Comparison of ENCODE assay signal across 9 cellular contexts in the genomic region with DNA sequence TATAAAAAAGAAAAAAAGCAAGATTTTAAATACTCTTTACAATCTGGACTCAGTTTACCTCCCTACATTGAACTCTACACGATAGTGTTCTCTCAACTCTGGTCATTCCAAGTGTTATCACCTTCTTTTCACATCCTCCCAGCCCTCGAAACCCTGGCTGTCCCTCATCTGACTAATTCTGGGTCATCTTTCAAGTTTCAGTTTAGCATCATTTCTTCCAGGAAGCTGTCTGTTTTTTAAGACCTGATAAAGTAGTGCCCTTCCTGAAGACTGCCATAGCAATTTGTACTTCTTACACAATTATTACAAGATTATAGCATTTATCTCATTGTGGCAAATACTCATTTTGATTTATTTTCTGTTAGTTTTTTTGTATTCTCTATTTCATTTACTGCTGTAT. TPM values are rescaled to one million over a fixed set of nuclear protein-coding genes. Genes with fewer than 3 reads are reported as not detected.
DNase-seq lines count a peak whose midpoint lies in the region; ATAC-seq and TF ChIP-seq lines count a peak whose summit lies in the region.
"Had no signal": no experiment of that assay in that cellular context is flagged by ENCODE, and none has a peak within 500 bp of the region (broad histone marks: within the 10 kb centered on the region; RNA-seq: fewer than 3 reads in every experiment).

No MANE protein-coding gene starts in this region.

- no peak overlapping the region for H4K8ac ChIP-seq in trophoblast cell (ENCODE audit: low read depth, low read length)

- H3K4me1 ChIP-seq in HUES48 (ENCODE audit: control insufficient read depth, insufficient read depth, low read length) (no peaks in the 10 kb centered on the region), body of pancreas (peaks cover 49% of the 10 kb centered on the region), muscle layer of duodenum (ENCODE audit: control insufficient read depth in 1 of 2, insufficient read depth in 2 of 2, low read length in 2 of 2) (no peaks in the 10 kb centered on the region), trophoblast cell (ENCODE audit: control insufficient read depth in 1 of 2, insufficient read depth in 2 of 2, low read length in 2 of 2) (peaks cover 0 to 2% of the 10 kb centered on the region in 2 experiments)

- TF ChIP-seq CTCF in 22Rv1 (IDR thresholded peaks at IDR 0.05): no peak
- TF ChIP-seq CTCF in body of pancreas (IDR thresholded peaks at IDR 0.05): no peak

- H2BK12ac ChIP-seq in trophoblast cell (ENCODE audit: low read length): no peak overlapping the region

- no peak overlapping the region for H2AFZ ChIP-seq in trophoblast cell (ENCODE audit: insufficient read depth, low read length, poor library complexity)

- H3K4me2 ChIP-seq in trophoblast cell (ENCODE audit: low read length): no peak overlapping the region

- ATAC-seq in body of pancreas (no peak), HG03108 (IDR thresholded peaks at IDR 0.05; ENCODE audit: unreplicated experiment) (no peak)

- H2AK5ac ChIP-seq in trophoblast cell (ENCODE audit: low read length): no peak overlapping the region

- intact Hi-C loops in body of pancreas (cut with DNase I) (no loop called here), posterior cingulate gyrus (cut with DNase I) (no loop called here)

- no peak overlapping the region for H3K4ac ChIP-seq in trophoblast cell (ENCODE audit: low read depth, low read length)

- no peak overlapping the region for H3K9ac ChIP-seq in HUES48 (ENCODE audit: low read depth, low read length)
- H3K9ac ChIP-seq in trophoblast cell (ENCODE audit: low read length): no peak overlapping the region

- H3K27me3 ChIP-seq in HUES48 (ENCODE audit: control insufficient read depth, insufficient read depth, low read length) (no peaks in the 10 kb centered on the region; the same call in 1 of the 2 replicates), body of pancreas (no peaks in the 10 kb centered on the region), muscle layer of duodenum (ENCODE audit: low read depth, low read length) (no peaks in the 10 kb centered on the region), trophoblast cell (ENCODE audit: insufficient read depth, low read length) (no peaks in the 10 kb centered on the region)

- H3K9me3 ChIP-seq in HUES48 (ENCODE audit: control insufficient read depth, insufficient read depth, low read length): no peaks in the 10 kb centered on the region
- no peaks in the 10 kb centered on the region for H3K9me3 ChIP-seq in body of pancreas
- no peaks in the 10 kb centered on the region for H3K9me3 ChIP-seq in muscle layer of duodenum (ENCODE audit: control insufficient read depth in 1 of 2, low read length in 2 of 2)
- peaks cover 1% of the 10 kb centered on the region for H3K9me3 ChIP-seq in trophoblast cell (ENCODE audit: insufficient read depth, low read depth, low read length)

- peaks cover 4% of the 10 kb centered on the region for H3K79me2 ChIP-seq in trophoblast cell (ENCODE audit: control insufficient read depth, insufficient read depth, low read length, poor library complexity)

- H2BK5ac ChIP-seq in trophoblast cell (ENCODE audit: low read depth, low read length, poor library complexity): no peak overlapping the region

- no peak for TF ChIP-seq POLR2A in body of pancreas (IDR thresholded peaks at IDR 0.05)

- no peak overlapping the region for H4K12ac ChIP-seq in trophoblast cell (ENCODE audit: low read depth, low read length)

- no peak overlapping the region for H4K91ac ChIP-seq in trophoblast cell (ENCODE audit: low read depth, low read length)

- H3K27ac ChIP-seq in 22Rv1 (peak overlapping the region; percentile 88), HUES48 (ENCODE audit: low read depth, low read length) (no peak overlapping the region), body of pancreas (peak overlapping the region; percentile 75 to 94 (median 88)), muscle layer of duodenum (ENCODE audit: low read length) (no peak overlapping the region), trophoblast cell (ENCODE audit: low read depth, low read length) (no peak overlapping the region)

- H3K4me3 ChIP-seq in HUES48 (ENCODE audit: low read depth, low read length): peak overlapping the region; percentile 98; the same call in 1 of the 2 replicates
- peak overlapping the region in 1 of 2 donors; percentile 63 for H3K4me3 ChIP-seq in body of pancreas
- H3K4me3 ChIP-seq in muscle layer of duodenum (ENCODE audit: low read depth in 1 of 2, low read length in 2 of 2): peak overlapping the region; percentile 69 to 98
- no peak overlapping the region for H3K4me3 ChIP-seq in trophoblast cell (ENCODE audit: low read depth, low read length)

- H3K23ac ChIP-seq in trophoblast cell (ENCODE audit: low read length): no peak overlapping the region

- WGBS in body of pancreas, 2 donors: 65 to 69% methylated on average over 2 of the region's 2 CpGs
- WGBS in trophoblast cell (ENCODE audit: extremely low coverage, insufficient coverage, insufficient read length): no CpG with 5 or more reads among the region's 2 CpGs

- H3K36me3 ChIP-seq in HUES48 (ENCODE audit: control insufficient read depth, insufficient read depth, low read length) (no peaks in the 10 kb centered on the region), body of pancreas (replicated peaks in 1 of 2; ENCODE audit: insufficient read depth in 1 of 2, low read depth in 2 of 2) (no peaks in the 10 kb centered on the region), muscle layer of duodenum (ENCODE audit: control insufficient read depth in 1 of 2, insufficient read depth in 2 of 2, low read length in 2 of 2) (no peaks in the 10 kb centered on the region), trophoblast cell (ENCODE audit: control insufficient read depth in 1 of 2, insufficient read depth in 2 of 2, low read length in 2 of 2) (no peaks in the 10 kb centered on the region)

- H3K18ac ChIP-seq in trophoblast cell (ENCODE audit: low read length): no peak overlapping the region

- no peak overlapping the region for H3K14ac ChIP-seq in trophoblast cell (ENCODE audit: low read length)

- DNase-seq in body of pancreas (no peak), posterior cingulate gyrus (no peak), MV-4-11 (lab: John Stamatoyannopoulos, UW) (no peak), trophoblast cell (no peak)
- DNase-seq: central memory CD4-positive, alpha-beta T cell had no signal

- peaks cover 5% of the 10 kb centered on the region for H3K79me1 ChIP-seq in trophoblast cell (ENCODE audit: low read length)

- H2BK120ac ChIP-seq in trophoblast cell (ENCODE audit: insufficient read depth, low read length, poor library complexity): no peak overlapping the region

RNA-seq across cellular contexts. Expression of gene ALG14, which starts 1.2 kb away (rescaled TPM):
- total RNA-seq in body of pancreas: under 1 TPM; 0.78 to 0.99 TPM
- polyA plus RNA-seq in trophoblast cell (2013): 3.5 and 3.8 TPM in 2 replicates

RNA-seq across cellular contexts. Expression of gene TLCD4, which starts 45.6 kb away (rescaled TPM):
- 10 to 100 TPM; 10.2 to 15.6 TPM for total RNA-seq in body of pancreas
- 4.5 and 4.7 TPM in 2 replicates for polyA plus RNA-seq in trophoblast cell (2013)

Comparison
In these comparisons a context has a peak if more than half of its experiments do, and no peak if none do; other contexts are left out.
1. H3K27ac ChIP-seq: peak in 22Rv1 (single experiment) and body of pancreas (4 of 4); none in HUES48 (single experiment), muscle layer of duodenum (single experiment) and trophoblast cell (single experiment).